ENCODE assay signal across 36 cellular contexts in the genomic region with DNA sequence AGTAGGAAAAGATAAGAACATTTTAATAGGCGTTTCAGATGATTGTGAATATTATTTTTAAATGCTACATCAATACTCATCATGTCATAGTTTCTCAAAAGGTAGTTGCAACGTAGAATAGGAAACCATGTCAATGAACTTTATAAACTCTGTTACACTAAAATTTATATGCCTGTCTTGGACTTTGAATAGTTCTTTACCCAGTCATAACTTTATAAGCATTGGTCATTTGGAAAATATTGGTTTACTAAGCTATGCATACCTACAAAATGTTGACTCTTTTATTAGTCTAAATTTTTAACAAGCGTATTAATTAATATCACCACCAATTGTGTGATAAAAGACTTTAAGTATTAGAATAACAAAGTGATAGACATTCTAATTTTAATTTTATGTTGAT. TPM values are rescaled to one million over a fixed set of nuclear protein-coding genes. Genes with fewer than 3 reads are reported as not detected.
"Had no signal": no experiment of that assay in that cellular context is flagged by ENCODE, and none has a peak within 500 bp of the region (broad histone marks: within the 10 kb centered on the region; RNA-seq: fewer than 3 reads in every experiment).

No MANE protein-coding gene starts in this region.

- H3K27me3 ChIP-seq: MG63 had no signal

- H3K9me3 ChIP-seq: MG63 had no signal

- H3K36me3 ChIP-seq: MG63 had no signal

- H3K4me3 ChIP-seq: MG63 had no signal

- H3K4me2 ChIP-seq: KMS-11 had no signal

- H3K27ac ChIP-seq: KMS-11 had no signal

- H3K9ac ChIP-seq: KMS-11 had no signal

- DNase-seq: Karpas-422, Kasumi-1, MG63, MM.1S, MV-4-11, NCI-H1048, NCI-H1092, NCI-H1092 treated with DMSO at 0.1 percent for 48 hours, NCI-H1105, NCI-H1105 treated with DMSO at 0.1 percent for 48 hours, NCI-H1417, NCI-H1417 treated with DMSO at 0.1 percent for 48 hours, NCI-H1436, NCI-H1436 treated with DMSO at 0.1 percent for 48 hours, NCI-H146, NCI-H1694, NCI-H1694 treated with DMSO at 0.1 percent for 48 hours, NCI-H187, NCI-H187 treated with DMSO at 0.1 percent for 48 hours, NCI-H1930, NCI-H2029, NCI-H2029 treated with DMSO at 0.1 percent for 48 hours, NCI-H2081, NCI-H2081 treated with DMSO at 0.1 percent for 48 hours, NCI-H2107, NCI-H2171, NCI-H2171 treated with DMSO at 0.1 percent for 48 hours, NCI-H2227 treated with DMSO at 0.1 percent for 48 hours, NCI-H226, NCI-H345, NCI-H446, NCI-H446 treated with DMSO at 0.1 percent for 48 hours, NCI-H510A had no signal

RNA-seq across cellular contexts. Expression of gene HTR1F, which starts 27.2 kb away (rescaled TPM):
- total RNA-seq: MCF 10A, NCI-H460 had no signal
